ENCODE assay signal across 11 cellular contexts in the genomic region with DNA sequence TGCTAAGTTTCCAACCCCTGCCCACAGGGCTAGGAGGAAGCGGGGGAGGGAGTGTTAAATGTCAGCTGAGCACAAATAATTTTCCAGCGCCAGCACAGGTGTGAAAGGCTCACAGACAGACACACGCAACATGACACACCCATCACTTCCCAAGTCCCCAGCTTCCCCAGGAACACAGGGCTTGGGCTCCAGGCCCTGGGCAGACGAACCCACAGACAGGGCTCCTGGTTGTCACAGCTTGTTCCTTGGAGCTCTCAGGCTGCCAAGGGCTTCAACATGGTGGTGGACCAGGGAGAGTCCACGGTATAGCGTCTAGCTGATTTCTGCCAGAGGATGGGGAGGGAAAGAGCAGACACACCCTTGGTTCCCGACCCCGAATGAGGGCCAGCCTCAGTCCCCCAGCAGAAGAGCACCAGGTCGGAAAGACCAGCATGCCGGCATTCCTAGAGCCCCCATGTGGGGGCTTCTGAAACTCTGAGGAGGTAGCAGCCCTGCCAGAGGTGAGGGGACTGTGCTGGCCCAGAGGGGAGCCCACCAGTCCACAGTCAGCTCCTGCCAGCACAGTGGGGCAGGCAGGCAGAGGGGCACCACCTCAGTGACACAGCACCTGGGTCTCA. TPM values are rescaled to one million over a fixed set of nuclear protein-coding genes. Genes with fewer than 3 reads are reported as not detected.
DNase-seq lines count a peak whose midpoint lies in the region; ATAC-seq and TF ChIP-seq lines count a peak whose summit lies in the region.
"Had no signal": no experiment of that assay in that cellular context is flagged by ENCODE, and none has a peak within 500 bp of the region (broad histone marks: within the 10 kb centered on the region; RNA-seq: fewer than 3 reads in every experiment).

No MANE protein-coding gene starts in this region.

- ATAC-seq in thoracic aorta (ENCODE audit: insufficient number of reproducible peaks, low FRiP score, low read depth) (no peak), HG02588 (IDR thresholded peaks at IDR 0.05; ENCODE audit: unreplicated experiment) (no peak)

- no peaks in the 10 kb centered on the region for H3K9me3 ChIP-seq in effector memory CD4-positive, alpha-beta T cell (ENCODE audit: control insufficient read depth, low read length)
- H3K9me3 ChIP-seq in thoracic aorta = no peaks in the 10 kb centered on the region
- H3K9me3 ChIP-seq: SK-N-SH had no signal

- H3K27ac ChIP-seq in effector memory CD4-positive, alpha-beta T cell (ENCODE audit: insufficient read depth, low read length, poor library complexity, severe bottlenecking) = peak overlapping the region; percentile 100
- H3K27ac ChIP-seq in thoracic aorta = no peak overlapping the region

- H3K4me3 ChIP-seq in effector memory CD4-positive, alpha-beta T cell (ENCODE audit: insufficient read depth, low read depth, low read length, poor library complexity, severe bottlenecking) = peak overlapping the region; percentile 88
- peak overlapping the region; percentile 77 for H3K4me3 ChIP-seq in thoracic aorta

- peaks cover 48% of the 10 kb centered on the region for H3K4me1 ChIP-seq in effector memory CD4-positive, alpha-beta T cell (ENCODE audit: control insufficient read depth, insufficient read depth, low read length, poor library complexity, severe bottlenecking)
- H3K4me1 ChIP-seq in thoracic aorta (ENCODE audit: control insufficient read depth in 1 of 2, low read depth in 2 of 2) = peaks cover 21 to 49% of the 10 kb centered on the region in 2 donors

- H3K27me3 ChIP-seq in effector memory CD4-positive, alpha-beta T cell (replicated peaks; ENCODE audit: control insufficient read depth, insufficient read depth, low read length, poor library complexity, severe bottlenecking) = no peaks in the 10 kb centered on the region
- H3K27me3 ChIP-seq in thoracic aorta (replicated peaks; ENCODE audit: insufficient read depth) = no peaks in the 10 kb centered on the region

- peaks cover 12% of the 10 kb centered on the region for H3K36me3 ChIP-seq in effector memory CD4-positive, alpha-beta T cell (ENCODE audit: control insufficient read depth, insufficient read depth, low read length)
- H3K36me3 ChIP-seq in thoracic aorta = no peaks in the 10 kb centered on the region

- peak; percentile 36 for DNase-seq in activated gamma-delta T cell treated with anti-CD3 and anti-CD28 coated beads, Interleukin-2, amount 50 U/mL, for 16 hours (ENCODE audit: low read depth)
- DNase-seq in activated gamma-delta T cell treated with Interleukin-2 at 50 U/mL for 16 hours (no peak), thoracic aorta (ENCODE audit: low spot score) (no peak), retina (no peak), UCSD-AML1 (lab: John Stamatoyannopoulos, UW; ENCODE audit: unreplicated experiment) (no peak)
- DNase-seq in activated CD4-positive, alpha-beta T cell treated with anti-CD3 and anti-CD28 coated beads for 1 hour = peak; percentile 48
- DNase-seq in effector memory CD4-positive, alpha-beta T cell = no peak
- DNase-seq: SK-N-SH had no signal

- no peak for TF ChIP-seq CTCF in thoracic aorta (IDR thresholded peaks at IDR 0.05)

RNA-seq across cellular contexts. Expression of a gene that starts 1.9 kb away (rescaled TPM):
- total RNA-seq in thoracic aorta = 10 to 100 TPM in 1 of 2 donors, 1 to 10 TPM in 1; 8.5 to 22.2 TPM

RNA-seq across cellular contexts. Expression of a gene that starts 5.0 kb away (rescaled TPM):
- total RNA-seq in thoracic aorta = not detected
- total RNA-seq: bronchial epithelial cell, glomerular endothelial cell had no signal

RNA-seq across cellular contexts. Expression of a gene that starts 27.0 kb away (rescaled TPM):
- 1 to 10 TPM; 3.5 to 4.5 TPM for total RNA-seq in thoracic aorta
- total RNA-seq: bronchial epithelial cell, glomerular endothelial cell had no signal

Comparison
In these comparisons a context has a peak if more than half of its experiments do, and no peak if none do; other contexts are left out.
1. DNase-seq: peak in activated gamma-delta T cell treated with anti-CD3 and anti-CD28 coated beads, Interleukin-2, amount 50 U/mL, for 16 hours (single experiment) and activated CD4-positive, alpha-beta T cell treated with anti-CD3 and anti-CD28 coated beads for 1 hour (single experiment); none in activated gamma-delta T cell treated with Interleukin-2 at 50 U/mL for 16 hours (single experiment), effector memory CD4-positive, alpha-beta T cell (0 of 3), thoracic aorta (single experiment), retina (single experiment) and UCSD-AML1 (single experiment).